Comparison of ENCODE assay signal across 1 cellular context in genomic region chr3:153161138-153161713, GRCh38.
A peak's percentile ranks its signal among the peaks of the same experiment; 100 is the strongest.
TF ChIP-seq lines count a peak whose summit lies in the region.

No MANE protein-coding gene starts in this region.

TF ChIP-seq in HepG2, 621 proteins besides CTCF, POLR2A, EP300 and RAD21 (continued from another document and continues in another):
- peak; percentile 17; the same call in 1 of the 2 replicates for TF ChIP-seq MNT (IDR thresholded peaks at IDR 0.05)
- peak; percentile 63; the same call in 1 of the 2 replicates for TF ChIP-seq HOMEZ (CRISPR knock-in tag; IDR thresholded peaks at IDR 0.05; ENCODE audit: low read depth)
- TF ChIP-seq ZNF503 (CRISPR knock-in tag; IDR thresholded peaks at IDR 0.05): 0 out of 2 replicates have a peak, but pooled peaks have one; percentile 24
- TF ChIP-seq KAT8 (CRISPR knock-in tag; IDR thresholded peaks at IDR 0.05): peak; percentile 56; the same call in 1 of the 2 replicates
- TF ChIP-seq SAP130 (CRISPR knock-in tag; IDR thresholded peaks at IDR 0.05; ENCODE audit: low read depth): peak; percentile 72
- TF ChIP-seq TGIF2 (CRISPR knock-in tag; IDR thresholded peaks at IDR 0.05): 0 out of 2 replicates have a peak, but pooled peaks have one; percentile 4
- TF ChIP-seq REL (CRISPR knock-in tag; conservative IDR thresholded peaks at IDR 0.05): 0 out of 2 replicates have a peak, but pooled peaks have one; percentile 19
- peak; percentile 43 for TF ChIP-seq CREM (IDR thresholded peaks at IDR 0.05)
- no peak for TF ChIP-seq CREM (CRISPR knock-in tag; IDR thresholded peaks at IDR 0.05)
- peak; percentile 15 for TF ChIP-seq PTBP1 (IDR thresholded peaks at IDR 0.05; ENCODE audit: low read depth, low read length, poor library complexity, severe bottlenecking)
- peak; percentile 96 for TF ChIP-seq SIX4 (CRISPR knock-in tag; IDR thresholded peaks at IDR 0.05)
- TF ChIP-seq SIN3A (IDR thresholded peaks at IDR 0.05; ENCODE audit: borderline replicate concordance, low read depth, low read length): peak; percentile 53; the same call in 1 of the 2 replicates
- peak; percentile 91 for TF ChIP-seq NFYC (CRISPR knock-in tag; IDR thresholded peaks at IDR 0.05)
- no peak for TF ChIP-seq BATF2 (CRISPR knock-in tag; IDR thresholded peaks at IDR 0.05)
- peak; percentile 66 for TF ChIP-seq RFX5 (IDR thresholded peaks at IDR 0.05; ENCODE audit: low read depth, low read length)
- no peak for TF ChIP-seq ZBTB37 (CRISPR knock-in tag; IDR thresholded peaks at IDR 0.05)
- 0 out of 2 replicates have a peak, but pooled peaks have one; percentile 1 for TF ChIP-seq DMAP1 (CRISPR knock-in tag; IDR thresholded peaks at IDR 0.05)
- TF ChIP-seq MXD4 (CRISPR knock-in tag; IDR thresholded peaks at IDR 0.05): no peak
- TF ChIP-seq EEA1 (CRISPR knock-in tag; IDR thresholded peaks at IDR 0.05; ENCODE audit: borderline replicate concordance): no peak
- TF ChIP-seq ZNF318 (CRISPR knock-in tag; IDR thresholded peaks at IDR 0.05): no peak
- peak; percentile 8; the same call in 1 of the 2 replicates for TF ChIP-seq TAF1 (CRISPR knock-in tag; IDR thresholded peaks at IDR 0.05)
- TF ChIP-seq ZNF331 (CRISPR knock-in tag; IDR thresholded peaks at IDR 0.05): peak; percentile 43; the same call in 1 of the 2 replicates
- TF ChIP-seq HOXD1 (CRISPR knock-in tag; IDR thresholded peaks at IDR 0.05): 0 out of 2 replicates have a peak, but pooled peaks have one; percentile 21
- no peak for TF ChIP-seq ZNF607 (CRISPR knock-in tag; IDR thresholded peaks at IDR 0.05; ENCODE audit: borderline replicate concordance)
- no peak for TF ChIP-seq LCORL (IDR thresholded peaks at IDR 0.05)
- TF ChIP-seq LCORL (CRISPR knock-in tag; IDR thresholded peaks at IDR 0.05): no peak
- TF ChIP-seq POLR2AphosphoS5 (IDR thresholded peaks at IDR 0.05; ENCODE audit: low read depth, low read length): peak; percentile 79
- TF ChIP-seq SP140L (CRISPR knock-in tag; IDR thresholded peaks at IDR 0.05; ENCODE audit: borderline replicate concordance): 0 out of 2 replicates have a peak, but pooled peaks have one; percentile 6
- peak; percentile 72; the same call in 1 of the 2 replicates for TF ChIP-seq ELF3 (CRISPR knock-in tag; IDR thresholded peaks at IDR 0.05)
- peak; percentile 49; the same call in 1 of the 2 replicates for TF ChIP-seq E2F1 (CRISPR knock-in tag; IDR thresholded peaks at IDR 0.05)
- no peak for TF ChIP-seq NONO (IDR thresholded peaks at IDR 0.05)
- TF ChIP-seq NONO (CRISPR knock-in tag; conservative IDR thresholded peaks at IDR 0.05): no peak
- TF ChIP-seq ZNF317 (CRISPR knock-in tag; IDR thresholded peaks at IDR 0.05): peak; percentile 22; the same call in 1 of the 2 replicates
- 0 out of 2 replicates have a peak, but pooled peaks have one; percentile 24 for TF ChIP-seq GATAD1 (CRISPR knock-in tag; IDR thresholded peaks at IDR 0.05)
- 0 out of 2 replicates have a peak, but pooled peaks have one; percentile 28 for TF ChIP-seq NFIC (IDR thresholded peaks at IDR 0.05; ENCODE audit: low read length)
- peak; percentile 80 for TF ChIP-seq SP2 (CRISPR knock-in tag; IDR thresholded peaks at IDR 0.05)
- TF ChIP-seq ZNF710 (CRISPR knock-in tag; IDR thresholded peaks at IDR 0.05; ENCODE audit: borderline replicate concordance): 0 out of 2 replicates have a peak, but pooled peaks have one; percentile 21
- no peak for TF ChIP-seq TERF1 (CRISPR knock-in tag; IDR thresholded peaks at IDR 0.05)
- peak; percentile 66 for TF ChIP-seq POLR2G (IDR thresholded peaks at IDR 0.05; ENCODE audit: low read depth, low read length)
- TF ChIP-seq ZNF256 (CRISPR knock-in tag; conservative IDR thresholded peaks at IDR 0.05): no peak
- TF ChIP-seq ZNF354B (CRISPR knock-in tag; IDR thresholded peaks at IDR 0.05): no peak
- peak; percentile 97 for TF ChIP-seq DRAP1 (CRISPR knock-in tag; IDR thresholded peaks at IDR 0.05)
